Comparison of ENCODE assay signal across 1 cellular context in genomic region chr12:56941299-56942017, GRCh38.
TF ChIP-seq lines count a peak whose summit lies in the region.

No MANE protein-coding gene starts in this region.

TF ChIP-seq in HepG2, 621 proteins besides CTCF, POLR2A, EP300 and RAD21 (continued from another document and continues in another):
- TF ChIP-seq ZNF362 (CRISPR knock-in tag; IDR thresholded peaks at IDR 0.05; ENCODE audit: borderline replicate concordance) (peak; percentile 33; the same call in 1 of the 2 replicates), THAP9 (CRISPR knock-in tag; IDR thresholded peaks at IDR 0.05; ENCODE audit: borderline replicate concordance) (no peak), ZNF547 (CRISPR knock-in tag; IDR thresholded peaks at IDR 0.05) (0 out of 2 replicates have a peak, but pooled peaks have one; percentile 8), FOXM1 (CRISPR knock-in tag; IDR thresholded peaks at IDR 0.05) (no peak), ZNF10 (CRISPR knock-in tag; IDR thresholded peaks at IDR 0.05; ENCODE audit: borderline replicate concordance, low read depth) (no peak), ZSCAN9 (CRISPR knock-in tag; IDR thresholded peaks at IDR 0.05; ENCODE audit: borderline replicate concordance) (peak; percentile 60; the same call in 1 of the 2 replicates), JUN (CRISPR knock-in tag; IDR thresholded peaks at IDR 0.05) (0 out of 2 replicates have a peak, but pooled peaks have one; percentile 55), SMAD1 (CRISPR knock-in tag; IDR thresholded peaks at IDR 0.05; ENCODE audit: borderline replicate concordance, low read depth) (no peak), DMAP1 (CRISPR knock-in tag; IDR thresholded peaks at IDR 0.05) (peak; percentile 72), ZSCAN5A (CRISPR knock-in tag; IDR thresholded peaks at IDR 0.05; ENCODE audit: borderline replicate concordance) (no peak; the same call in 1 of the 2 replicates), ZBTB7B (CRISPR knock-in tag; IDR thresholded peaks at IDR 0.05) (peak; percentile 97), IKZF4 (CRISPR knock-in tag; IDR thresholded peaks at IDR 0.05; ENCODE audit: borderline replicate concordance, low read depth, not compliant biosample characterization) (no peak), ZNF30 (CRISPR knock-in tag; IDR thresholded peaks at IDR 0.05) (no peak), CCDC6 (CRISPR knock-in tag; IDR thresholded peaks at IDR 0.05) (no peak), DRAP1 (CRISPR knock-in tag; IDR thresholded peaks at IDR 0.05) (peak; percentile 30; the same call in 1 of the 2 replicates), ZNF138 (CRISPR knock-in tag; IDR thresholded peaks at IDR 0.05; ENCODE audit: low read depth) (no peak), TEAD2 (CRISPR knock-in tag; IDR thresholded peaks at IDR 0.05) (no peak), ZNF598 (CRISPR knock-in tag; IDR thresholded peaks at IDR 0.05; ENCODE audit: borderline replicate concordance) (no peak), ZNF3 (CRISPR knock-in tag; IDR thresholded peaks at IDR 0.05) (no peak), ZNF556 (CRISPR knock-in tag; IDR thresholded peaks at IDR 0.05; ENCODE audit: borderline replicate concordance) (peak; percentile 95; the same call in 1 of the 2 replicates), DBP (CRISPR knock-in tag; IDR thresholded peaks at IDR 0.05; ENCODE audit: not compliant biosample characterization) (no peak), ZMYM2 (CRISPR knock-in tag; IDR thresholded peaks at IDR 0.05) (0 out of 2 replicates have a peak, but pooled peaks have one; percentile 64), MYC (CRISPR knock-in tag; IDR thresholded peaks at IDR 0.05; ENCODE audit: borderline replicate concordance) (peak; percentile 22; the same call in 1 of the 2 replicates), ZNF776 (CRISPR knock-in tag; IDR thresholded peaks at IDR 0.05) (no peak), CSRNP2 (CRISPR knock-in tag; conservative IDR thresholded peaks at IDR 0.05; ENCODE audit: low read depth) (no peak), GTF2F1 (IDR thresholded peaks at IDR 0.05; ENCODE audit: low read length) (no peak), NFIB (CRISPR knock-in tag; IDR thresholded peaks at IDR 0.05; ENCODE audit: borderline replicate concordance) (no peak), AHR (CRISPR knock-in tag; IDR thresholded peaks at IDR 0.05) (no peak), DNMT3B (CRISPR knock-in tag; conservative IDR thresholded peaks at IDR 0.05) (no peak), SP2 (CRISPR knock-in tag; IDR thresholded peaks at IDR 0.05) (no peak), ZNF629 (CRISPR knock-in tag; conservative IDR thresholded peaks at IDR 0.05) (peak; percentile 58), CENPX (CRISPR knock-in tag; IDR thresholded peaks at IDR 0.05) (no peak), NFAT5 (CRISPR knock-in tag; IDR thresholded peaks at IDR 0.05) (no peak), NRL (CRISPR knock-in tag; IDR thresholded peaks at IDR 0.05; ENCODE audit: borderline replicate concordance) (no peak), ZNF788 (CRISPR knock-in tag; IDR thresholded peaks at IDR 0.05; ENCODE audit: borderline replicate concordance) (peak; percentile 75; the same call in 1 of the 2 replicates), POGK (CRISPR knock-in tag; conservative IDR thresholded peaks at IDR 0.05) (0 out of 2 replicates have a peak, but pooled peaks have one; percentile 59), ZNF296 (CRISPR knock-in tag; conservative IDR thresholded peaks at IDR 0.05) (no peak), MXD1 (CRISPR knock-in tag; IDR thresholded peaks at IDR 0.05) (no peak), ZNF782 (CRISPR knock-in tag; IDR thresholded peaks at IDR 0.05; ENCODE audit: borderline replicate concordance) (no peak), MED8 (CRISPR knock-in tag; IDR thresholded peaks at IDR 0.05; ENCODE audit: insufficient replicate concordance) (no peak), TRAFD1 (CRISPR knock-in tag; IDR thresholded peaks at IDR 0.05; ENCODE audit: borderline replicate concordance) (no peak), XRCC5 (optimal IDR thresholded peaks at IDR 0.05; ENCODE audit: low read length) (no peak)
